ENCODE assay signal across 1 cellular context in the genomic region with DNA sequence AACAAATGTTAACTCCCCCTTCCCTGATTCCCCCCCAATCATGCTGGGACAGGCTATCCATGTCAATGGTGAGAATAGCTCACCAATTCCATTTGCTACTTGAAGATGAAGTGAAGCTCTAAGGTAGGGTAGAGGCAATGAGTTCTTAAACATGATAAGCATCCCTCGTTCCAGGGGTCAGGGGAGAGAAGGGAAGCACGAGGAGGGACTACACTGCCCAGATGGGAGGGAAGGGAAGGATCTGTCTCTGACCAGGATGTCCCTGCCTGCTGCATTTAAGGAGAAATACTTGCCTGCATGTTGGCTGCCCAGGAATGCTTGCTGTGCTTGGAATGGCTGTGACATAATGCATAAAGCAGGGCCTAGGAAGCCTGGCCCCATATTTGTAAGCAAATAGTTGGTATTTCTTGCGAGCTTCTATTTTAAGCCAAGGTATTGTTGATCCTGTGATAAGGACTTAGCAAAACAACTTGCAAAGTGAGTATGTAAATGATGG.
TF ChIP-seq lines count a peak whose summit lies in the region.

No MANE protein-coding gene starts in this region.

TF ChIP-seq in SK-N-SH treated with all-trans-retinoic acid at 6 μM for 48 hours, 23 proteins besides CTCF, POLR2A, EP300 and RAD21 (continued from another document):
- TF ChIP-seq, protein P1, sequence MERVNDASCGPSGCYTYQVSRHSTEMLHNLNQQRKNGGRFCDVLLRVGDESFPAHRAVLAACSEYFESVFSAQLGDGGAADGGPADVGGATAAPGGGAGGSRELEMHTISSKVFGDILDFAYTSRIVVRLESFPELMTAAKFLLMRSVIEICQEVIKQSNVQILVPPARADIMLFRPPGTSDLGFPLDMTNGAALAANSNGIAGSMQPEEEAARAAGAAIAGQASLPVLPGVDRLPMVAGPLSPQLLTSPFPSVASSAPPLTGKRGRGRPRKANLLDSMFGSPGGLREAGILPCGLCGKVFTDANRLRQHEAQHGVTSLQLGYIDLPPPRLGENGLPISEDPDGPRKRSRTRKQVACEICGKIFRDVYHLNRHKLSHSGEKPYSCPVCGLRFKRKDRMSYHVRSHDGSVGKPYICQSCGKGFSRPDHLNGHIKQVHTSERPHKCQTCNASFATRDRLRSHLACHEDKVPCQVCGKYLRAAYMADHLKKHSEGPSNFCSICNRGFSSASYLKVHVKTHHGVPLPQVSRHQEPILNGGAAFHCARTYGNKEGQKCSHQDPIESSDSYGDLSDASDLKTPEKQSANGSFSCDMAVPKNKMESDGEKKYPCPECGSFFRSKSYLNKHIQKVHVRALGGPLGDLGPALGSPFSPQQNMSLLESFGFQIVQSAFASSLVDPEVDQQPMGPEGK (CRISPR knock-in tag; IDR thresholded peaks at IDR 0.05; ENCODE audit: borderline replicate concordance): no peak
- TF ChIP-seq ESRRG (CRISPR knock-in tag; IDR thresholded peaks at IDR 0.05): no peak
- no peak for TF ChIP-seq ZC3H10 (CRISPR knock-in tag; IDR thresholded peaks at IDR 0.05)
- no peak for TF ChIP-seq ZNF8 (CRISPR knock-in tag; IDR thresholded peaks at IDR 0.05)
- no peak for TF ChIP-seq BACH2 (CRISPR knock-in tag; IDR thresholded peaks at IDR 0.05; ENCODE audit: borderline replicate concordance)
- no peak for TF ChIP-seq ZFP30 (CRISPR knock-in tag; IDR thresholded peaks at IDR 0.05)
- TF ChIP-seq SNAI2 (CRISPR knock-in tag; IDR thresholded peaks at IDR 0.05): no peak
- TF ChIP-seq, protein P2, sequence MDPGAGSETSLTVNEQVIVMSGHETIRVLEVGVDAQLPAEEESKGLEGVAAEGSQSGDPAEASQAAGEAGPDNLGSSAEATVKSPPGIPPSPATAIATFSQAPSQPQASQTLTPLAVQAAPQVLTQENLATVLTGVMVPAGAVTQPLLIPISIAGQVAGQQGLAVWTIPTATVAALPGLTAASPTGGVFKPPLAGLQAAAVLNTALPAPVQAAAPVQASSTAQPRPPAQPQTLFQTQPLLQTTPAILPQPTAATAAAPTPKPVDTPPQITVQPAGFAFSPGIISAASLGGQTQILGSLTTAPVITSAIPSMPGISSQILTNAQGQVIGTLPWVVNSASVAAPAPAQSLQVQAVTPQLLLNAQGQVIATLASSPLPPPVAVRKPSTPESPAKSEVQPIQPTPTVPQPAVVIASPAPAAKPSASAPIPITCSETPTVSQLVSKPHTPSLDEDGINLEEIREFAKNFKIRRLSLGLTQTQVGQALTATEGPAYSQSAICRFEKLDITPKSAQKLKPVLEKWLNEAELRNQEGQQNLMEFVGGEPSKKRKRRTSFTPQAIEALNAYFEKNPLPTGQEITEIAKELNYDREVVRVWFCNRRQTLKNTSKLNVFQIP (CRISPR knock-in tag; IDR thresholded peaks at IDR 0.05; ENCODE audit: borderline replicate concordance, low read depth): no peak
- TF ChIP-seq, protein P3, sequence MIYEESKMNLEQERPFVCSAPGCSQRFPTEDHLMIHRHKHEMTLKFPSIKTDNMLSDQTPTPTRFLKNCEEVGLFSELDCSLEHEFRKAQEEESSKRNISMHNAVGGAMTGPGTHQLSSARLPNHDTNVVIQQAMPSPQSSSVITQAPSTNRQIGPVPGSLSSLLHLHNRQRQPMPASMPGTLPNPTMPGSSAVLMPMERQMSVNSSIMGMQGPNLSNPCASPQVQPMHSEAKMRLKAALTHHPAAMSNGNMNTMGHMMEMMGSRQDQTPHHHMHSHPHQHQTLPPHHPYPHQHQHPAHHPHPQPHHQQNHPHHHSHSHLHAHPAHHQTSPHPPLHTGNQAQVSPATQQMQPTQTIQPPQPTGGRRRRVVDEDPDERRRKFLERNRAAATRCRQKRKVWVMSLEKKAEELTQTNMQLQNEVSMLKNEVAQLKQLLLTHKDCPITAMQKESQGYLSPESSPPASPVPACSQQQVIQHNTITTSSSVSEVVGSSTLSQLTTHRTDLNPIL (CRISPR knock-in tag; IDR thresholded peaks at IDR 0.05; ENCODE audit: low read depth): no peak
- TF ChIP-seq OSR1 (CRISPR knock-in tag; IDR thresholded peaks at IDR 0.05): no peak
- no peak for TF ChIP-seq ARNTL (CRISPR knock-in tag; IDR thresholded peaks at IDR 0.05; ENCODE audit: borderline replicate concordance, low read depth)
- TF ChIP-seq ISL1 (CRISPR knock-in tag; IDR thresholded peaks at IDR 0.05): no peak
